ENCODE assay signal across 9 cellular contexts in genomic region chr22:19679476-19680099, GRCh38.
DNase-seq lines count a peak whose midpoint lies in the region; ATAC-seq and TF ChIP-seq lines count a peak whose summit lies in the region.
"Had no signal": no experiment of that assay in that cellular context is flagged by ENCODE, and none has a peak within 500 bp of the region (broad histone marks: within the 10 kb centered on the region; RNA-seq: fewer than 3 reads in every experiment).

No MANE protein-coding gene starts in this region.

- no peaks in the 10 kb centered on the region for H3K4me1 Mint-ChIP-seq in T-helper 2 cell treated with Interferon-gamma antibody and Interleukin-4, amounts not matched to agents 5 μg/mL and 100 μg/mL, for 36 hours (ENCODE audit: low read depth)
- H3K4me1 Mint-ChIP-seq: activated naive CD4-positive, alpha-beta T cell treated with anti-CD3 and anti-CD28 coated beads, Interleukin-2, amount 50 U/mL, for 24 hours had no signal

- ATAC-seq in HG03469 (IDR thresholded peaks at IDR 0.05; ENCODE audit: unreplicated experiment): no peak

- no peak overlapping the region for H3K4me3 Mint-ChIP-seq in T-helper 2 cell treated with Interferon-gamma antibody and Interleukin-4, amounts not matched to agents 5 μg/mL and 100 μg/mL, for 36 hours
- H3K4me3 Mint-ChIP-seq: activated naive CD4-positive, alpha-beta T cell treated with anti-CD3 and anti-CD28 coated beads, Interleukin-2, amount 50 U/mL, for 24 hours had no signal

- DNase-seq in T-helper 2 cell (peak in 3 of 5 experiments; percentile 26 to 40 (median 37)), activated T-cell treated with anti-CD3 and anti-CD28 coated beads for 4 hours (peak; percentile 40), foreskin fibroblast (peak in 1 of 2 donors; percentile 32), retina (peak; percentile 62), NK-92 (lab: John Stamatoyannopoulos, UW; ENCODE audit: unreplicated experiment) (no peak), NCI-H1436 (lab: John Stamatoyannopoulos, UW) (no peak)
- DNase-seq in T-helper 2 cell treated with Interferon-gamma antibody and Interleukin-4, amounts not matched to agents 5 μg/mL and 100 μg/mL, for 36 hours (ENCODE audit: low spot score): no peak

- H3K9me3 Mint-ChIP-seq in T-helper 2 cell treated with Interferon-gamma antibody and Interleukin-4, amounts not matched to agents 5 μg/mL and 100 μg/mL, for 36 hours: no peaks in the 10 kb centered on the region
- H3K9me3 Mint-ChIP-seq: activated naive CD4-positive, alpha-beta T cell treated with anti-CD3 and anti-CD28 coated beads, Interleukin-2, amount 50 U/mL, for 24 hours had no signal

- H3K27me3 Mint-ChIP-seq in T-helper 2 cell treated with Interferon-gamma antibody and Interleukin-4, amounts not matched to agents 5 μg/mL and 100 μg/mL, for 36 hours (ENCODE audit: low read depth): peaks cover 16% of the 10 kb centered on the region

- no peak overlapping the region for H3K27ac Mint-ChIP-seq in T-helper 2 cell treated with Interferon-gamma antibody and Interleukin-4, amounts not matched to agents 5 μg/mL and 100 μg/mL, for 36 hours
- H3K27ac Mint-ChIP-seq: activated naive CD4-positive, alpha-beta T cell treated with anti-CD3 and anti-CD28 coated beads, Interleukin-2, amount 50 U/mL, for 24 hours had no signal

- no peak overlapping the region for H3K4me3 ChIP-seq in foreskin fibroblast (ENCODE audit: low read depth in 1 of 2, low read length in 2 of 2)

- TF ChIP-seq CTCF in foreskin fibroblast (IDR thresholded peaks at IDR 0.05; ENCODE audit: low read depth, low read length): peak; percentile 80

- H3K36me3 Mint-ChIP-seq in T-helper 2 cell treated with Interferon-gamma antibody and Interleukin-4, amounts not matched to agents 5 μg/mL and 100 μg/mL, for 36 hours (ENCODE audit: low read depth): no peaks in the 10 kb centered on the region
- H3K36me3 Mint-ChIP-seq: activated naive CD4-positive, alpha-beta T cell treated with anti-CD3 and anti-CD28 coated beads, Interleukin-2, amount 50 U/mL, for 24 hours had no signal

Comparison
In these comparisons a context has a peak if more than half of its experiments do, and no peak if none do; other contexts are left out.
1. DNase-seq: peak in T-helper 2 cell (3 of 5), activated T-cell treated with anti-CD3 and anti-CD28 coated beads for 4 hours (single experiment) and retina (single experiment); none in T-helper 2 cell treated with Interferon-gamma antibody and Interleukin-4, amounts not matched to agents 5 μg/mL and 100 μg/mL, for 36 hours (single experiment), NK-92 (single experiment) and NCI-H1436 (single experiment).